Comparison of ENCODE assay signal across 26 cellular contexts in genomic region chr11:9069256-9069655, GRCh38. TPM values are rescaled to one million over a fixed set of nuclear protein-coding genes. Genes with fewer than 3 reads are reported as not detected.
"Had no signal": no experiment of that assay in that cellular context is flagged by ENCODE, and none has a peak within 500 bp of the region (broad histone marks: within the 10 kb centered on the region; RNA-seq: fewer than 3 reads in every experiment).

No MANE protein-coding gene starts in this region.

- H3K36me3 Mint-ChIP-seq: memory B cell; natural killer cell treated with Interleukin-12 subunit alpha and Interleukin-12 subunit beta and Interleukin-15 and Interleukin-18, amount 100 ng/mL, for 72 hours had no signal

- H3K4me3 Mint-ChIP-seq: dendritic cell treated with granulocyte-macrophage colony-stimulating factor and Interleukin-4, amounts not matched to agents 40 ng/mL and 50 ng/mL, for 4 days; endodermal cell; memory B cell; natural killer cell treated with Interleukin-12 subunit alpha and Interleukin-12 subunit beta and Interleukin-15 and Interleukin-18, amount 100 ng/mL, for 72 hours; neural crest cell; stimulated activated naive CD8-positive, alpha-beta T cell treated with anti-CD3 and anti-CD28 coated beads, Interleukin-15, amount 100 ng/mL, for 72 hours had no signal

- H3K27ac Mint-ChIP-seq: dendritic cell treated with granulocyte-macrophage colony-stimulating factor and Interleukin-4, amounts not matched to agents 40 ng/mL and 50 ng/mL, for 4 days; endodermal cell; memory B cell; natural killer cell treated with Interleukin-12 subunit alpha and Interleukin-12 subunit beta and Interleukin-15 and Interleukin-18, amount 100 ng/mL, for 72 hours; stimulated activated naive CD8-positive, alpha-beta T cell treated with anti-CD3 and anti-CD28 coated beads, Interleukin-15, amount 100 ng/mL, for 72 hours had no signal

- DNase-seq: cerebellar nuclear complex; effector CD8-positive, alpha-beta T cell; endodermal cell; foreskin melanocyte; posterior cingulate gyrus; stimulated activated CD4-positive, alpha-beta T cell treated with anti-CD3 and anti-CD28 coated beads, Interleukin-12 subunit alpha, Interleukin-12 subunit beta, amount 100 ng/mL, for 4 hours; stimulated activated CD4-positive, alpha-beta T cell treated with anti-CD3 and anti-CD28 coated beads, Interleukin-1b, Interleukin-23, amount 100 ng/mL, for 48 hours; stimulated activated CD4-positive, alpha-beta T cell treated with anti-CD3 and anti-CD28 coated beads, Interleukin-4, amount 100 ng/mL, for 1 hour; stimulated activated CD8-positive, alpha-beta memory T cell treated with anti-CD3 and anti-CD28 coated beads, Interleukin-4, amount 100 ng/mL, for 48 hours; stimulated activated naive CD4-positive, alpha-beta T cell; stimulated activated naive CD8-positive, alpha-beta T cell treated with anti-CD3 and anti-CD28 coated beads, Interleukin-15, amount 100 ng/mL, for 72 hours; transverse colon; upper lobe of right lung; uterus had no signal

- H3K36me3 ChIP-seq: esophagus muscularis mucosa, transverse colon, upper lobe of right lung, uterus had no signal

- H3K4me1 ChIP-seq: suprapubic skin, upper lobe of right lung, uterus had no signal

- H3K27ac ChIP-seq: epithelial cell of prostate, esophagus muscularis mucosa, suprapubic skin, transverse colon, upper lobe of right lung, uterus had no signal

- H3K9me3 Mint-ChIP-seq: dendritic cell treated with granulocyte-macrophage colony-stimulating factor and Interleukin-4, amounts not matched to agents 40 ng/mL and 50 ng/mL, for 4 days; endodermal cell; memory B cell; natural killer cell treated with Interleukin-12 subunit alpha and Interleukin-12 subunit beta and Interleukin-15 and Interleukin-18, amount 100 ng/mL, for 72 hours; neural crest cell; stimulated activated naive CD8-positive, alpha-beta T cell treated with anti-CD3 and anti-CD28 coated beads, Interleukin-15, amount 100 ng/mL, for 72 hours had no signal

- H3K27me3 ChIP-seq: esophagus muscularis mucosa, suprapubic skin, transverse colon, upper lobe of right lung, uterus had no signal

- H3K4me1 Mint-ChIP-seq: stimulated activated naive CD8-positive, alpha-beta T cell treated with anti-CD3 and anti-CD28 coated beads, Interleukin-15, amount 100 ng/mL, for 72 hours had no signal

- ATAC-seq: left lobe of liver; natural killer cell treated with Interleukin-12 subunit alpha and Interleukin-12 subunit beta and Interleukin-15 and Interleukin-18, amount 100 ng/mL, for 72 hours; sciatic nerve; stimulated activated naive CD8-positive, alpha-beta T cell treated with anti-CD3 and anti-CD28 coated beads, Interleukin-15, amount 100 ng/mL, for 72 hours; upper lobe of right lung had no signal

- H3K4me3 ChIP-seq: esophagus muscularis mucosa, lung, smooth muscle cell, suprapubic skin, transverse colon, upper lobe of right lung, uterus had no signal

- H3K9me3 ChIP-seq: esophagus muscularis mucosa, suprapubic skin, transverse colon, upper lobe of right lung, uterus had no signal

RNA-seq across cellular contexts. Expression of gene SCUBE2, which starts 22.1 kb away (rescaled TPM):
- total RNA-seq: mononuclear cell had no signal
